Comparison of ENCODE assay signal across 21 cellular contexts in genomic region chr3:146133436-146133835, GRCh38. TPM values are rescaled to one million over a fixed set of nuclear protein-coding genes. Genes with fewer than 3 reads are reported as not detected.
DNase-seq lines count a peak whose midpoint lies in the region; ATAC-seq, FAIRE-seq and TF ChIP-seq lines count a peak whose summit lies in the region.
"Had no signal": no experiment of that assay in that cellular context is flagged by ENCODE, and none has a peak within 500 bp of the region (broad histone marks: within the 10 kb centered on the region; RNA-seq: fewer than 3 reads in every experiment).

No MANE protein-coding gene starts in this region.

- in situ Hi-C loops in GM13976 (cut with MboI; ENCODE audit: low sequenced_read_pairs, unreplicated experiment) = no loop called here

- no peaks in the 10 kb centered on the region for H3K27me3 ChIP-seq in cardiac muscle cell
- H3K27me3 ChIP-seq: BLaER1 treated with 17β-estradiol and CSF1 and Interleukin-3, amounts not matched to agents 10 nM and 100 nM; heart right ventricle; vagina had no signal

- H3K27ac ChIP-seq in cardiac muscle cell = peak overlapping the region; percentile 31
- H3K27ac ChIP-seq: BLaER1 treated with 17β-estradiol and CSF1 and Interleukin-3, amounts not matched to agents 10 nM and 100 nM; vagina had no signal

- H3K4me1 ChIP-seq in cardiac muscle cell (ENCODE audit: low read depth) = peaks cover 23% of the 10 kb centered on the region
- H3K4me1 ChIP-seq: BLaER1 treated with 17β-estradiol and CSF1 and Interleukin-3, amounts not matched to agents 10 nM and 100 nM had no signal

- FAIRE-seq in islet of Langerhans (lab: Jason Lieb, UNC) = peak; percentile 65

- DNase-seq in cardiac muscle cell (ENCODE audit: low read depth in 1 of 2, low spot score in 1 of 2) = peak in 1 of 2 donors; percentile 62
- no peak for DNase-seq in left ventricle myocardium superior
- DNase-seq in astrocyte of the hippocampus (ENCODE audit: low read depth, low spot score) = peak; percentile 62
- no peak for DNase-seq in 8988T
- no peak for DNase-seq in NCI-H748 treated with DMSO at 0.1 percent for 48 hours (lab: John Stamatoyannopoulos, UW)
- no peak for DNase-seq in superior temporal gyrus (ENCODE audit: extremely low spot score)
- no peak for DNase-seq in GM13976 (ENCODE audit: low spot score)
- DNase-seq: activated naive CD4-positive, alpha-beta T cell; activated T-cell treated with anti-CD3 and anti-CD28 coated beads, Interleukin-2, amount 50 U/mL, for 24 hours; aorta; heart right ventricle; NCI-H1694; NCI-H345; RPMI8226; stimulated activated CD8-positive, alpha-beta memory T cell treated with anti-CD3 and anti-CD28 coated beads, Interleukin-4, amount 100 ng/mL, for 48 hours; substantia nigra had no signal

- no peak for ATAC-seq in left ventricle myocardium superior
- ATAC-seq: heart right ventricle, SK-N-SH treated with all-trans-retinoic acid at 6 μM for 48 hours had no signal

- H3K36me3 ChIP-seq in cardiac muscle cell = no peaks in the 10 kb centered on the region
- H3K36me3 ChIP-seq: BLaER1 treated with 17β-estradiol and CSF1 and Interleukin-3, amounts not matched to agents 10 nM and 100 nM; heart right ventricle; vagina had no signal

- H3K9me3 ChIP-seq in cardiac muscle cell (ENCODE audit: low read depth) = no peaks in the 10 kb centered on the region
- H3K9me3 ChIP-seq: BLaER1 treated with 17β-estradiol and CSF1 and Interleukin-3, amounts not matched to agents 10 nM and 100 nM; heart right ventricle; vagina had no signal

- intact Hi-C loops in left ventricle myocardium superior (cut with micrococcal nuclease) = no loop called here

- no peak overlapping the region for H3K4me3 ChIP-seq in cardiac muscle cell
- H3K4me3 ChIP-seq: BLaER1 treated with 17β-estradiol and CSF1 and Interleukin-3, amounts not matched to agents 10 nM and 100 nM; heart right ventricle; vagina had no signal

- TF ChIP-seq CTCF in cardiac muscle cell (IDR thresholded peaks at IDR 0.05; ENCODE audit: low read depth, low read length) (no peak), GM13976 (IDR thresholded peaks at IDR 0.05; ENCODE audit: borderline replicate concordance, control extremely low read depth, extremely low read depth, insufficient read depth, missing control alignments) (no peak)

RNA-seq across cellular contexts. Expression of gene PLOD2, which starts 27.5 kb away (rescaled TPM):
- total RNA-seq in cardiac muscle cell (82.1 and 84.5 TPM in 2 replicates), left ventricle myocardium superior (19.2 TPM)
- 93.7 and 108 TPM in 2 replicates for polyA plus RNA-seq in cardiac muscle cell
- polyA plus RNA-seq: IgD-negative memory B cell had no signal
